23 cellular contexts compared by ENCODE assay signal in the genomic region with DNA sequence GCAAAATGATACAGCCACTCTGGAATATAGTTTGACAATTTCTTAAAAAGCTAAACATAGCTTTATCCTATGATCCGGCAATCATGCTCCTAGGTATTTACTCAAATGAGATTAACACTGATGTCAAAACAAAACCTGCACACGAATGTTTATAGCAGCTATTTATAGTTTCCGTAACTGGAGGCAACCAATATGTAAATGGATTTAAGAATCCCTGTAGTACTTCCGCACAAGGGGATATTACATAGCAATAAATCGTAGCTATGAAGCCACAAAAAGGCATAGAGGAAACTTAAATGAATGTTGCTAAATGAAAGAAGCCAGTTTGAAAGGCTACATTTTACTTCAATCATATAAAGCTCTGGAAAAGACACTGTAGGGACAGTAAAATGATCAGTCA.
DNase-seq lines count a peak whose midpoint lies in the region; ATAC-seq, FAIRE-seq and TF ChIP-seq lines count a peak whose summit lies in the region.
"Had no signal": no experiment of that assay in that cellular context is flagged by ENCODE, and none has a peak within 500 bp of the region (broad histone marks: within the 10 kb centered on the region; RNA-seq: fewer than 3 reads in every experiment).

No MANE protein-coding gene starts in this region.

- DNase-seq in D721Med (ENCODE audit: insufficient read length, low spot score) (no peak), NCI-H526 (lab: John Stamatoyannopoulos, UW) (peak; percentile 11 to 41), OCI-LY7 (ENCODE audit: low spot score) (no peak), osteoblast (ENCODE audit: insufficient read length, low spot score, missing footprints) (no peak), NCI-H1417 (lab: John Stamatoyannopoulos, UW) (no peak), SK-N-SH (no peak), caudate nucleus (lab: John Stamatoyannopoulos, UW) (no peak)
- DNase-seq: Calu3; CD8-positive, alpha-beta T cell; DMS 273 treated with DMSO at 0.1 percent for 48 hours; DMS53; DND-41; EL; HCEC 1CT; IMR-90 had no signal

- no peak overlapping the region for H3K9ac ChIP-seq in SK-N-SH
- H3K9ac ChIP-seq: BLaER1 treated with 17β-estradiol and CSF1 and Interleukin-3, amounts not matched to agents 10 nM and 100 nM had no signal

- no peaks in the 10 kb centered on the region for H4K20me1 ChIP-seq in OCI-LY7 (ENCODE audit: insufficient read depth, low read length)
- no peaks in the 10 kb centered on the region for H4K20me1 ChIP-seq in osteoblast (ENCODE audit: insufficient read depth, low read length)
- H4K20me1 ChIP-seq in SK-N-SH (ENCODE audit: insufficient read depth) = no peaks in the 10 kb centered on the region
- H4K20me1 ChIP-seq: BLaER1 treated with 17β-estradiol and CSF1 and Interleukin-3, amounts not matched to agents 10 nM and 100 nM had no signal

- H2AFZ ChIP-seq in OCI-LY7 (ENCODE audit: low read length) = peak overlapping the region; percentile 87; the same call in 1 of the 2 replicates
- H2AFZ ChIP-seq in osteoblast (ENCODE audit: low read length) = peak overlapping the region; percentile 36
- no peak overlapping the region for H2AFZ ChIP-seq in SK-N-SH (ENCODE audit: low read depth)
- H2AFZ ChIP-seq: GM23338 had no signal

- POLR2A ChIA-PET in OCI-LY7 (lab: Charles Lee) = no interaction called here
- POLR2A ChIA-PET in SK-N-SH (lab: Yijun Ruan, JAX) = no interaction called here

- FAIRE-seq in D721Med (lab: Jason Lieb, UNC) = peak; percentile 87
- FAIRE-seq: GM12891, GM18507, H54, HTR-8/SVneo, K562 had no signal

- H3K27ac ChIP-seq in OCI-LY7 (ENCODE audit: low read depth, low read length, poor library complexity, severe bottlenecking) (no peak overlapping the region), osteoblast (ENCODE audit: low read depth, low read length) (no peak overlapping the region), SK-N-SH (ENCODE audit: low read depth in 2 of 2, low read length in 1 of 2) (no peak overlapping the region), caudate nucleus (ENCODE audit: low read depth, low read length) (no peak overlapping the region)
- H3K27ac ChIP-seq: BLaER1 treated with 17β-estradiol and CSF1 and Interleukin-3, amounts not matched to agents 10 nM and 100 nM had no signal

- H3K9me3 ChIP-seq in OCI-LY7 (ENCODE audit: low read length) (0 out of 2 replicates have a peak, but pooled peaks cover 3% of the 10 kb centered on the region), osteoblast (ENCODE audit: low read depth, low read length) (no peaks in the 10 kb centered on the region), SK-N-SH (no peaks in the 10 kb centered on the region)

- no peaks in the 10 kb centered on the region for H3F3A ChIP-seq in SK-N-SH (replicated peaks; ENCODE audit: insufficient read depth)

- no peaks in the 10 kb centered on the region for H3K36me3 ChIP-seq in OCI-LY7 (ENCODE audit: insufficient read depth, low read length)
- no peaks in the 10 kb centered on the region for H3K36me3 ChIP-seq in osteoblast (ENCODE audit: insufficient read depth, low read length)
- H3K36me3 ChIP-seq in SK-N-SH (replicated peaks in 1 of 2; ENCODE audit: control insufficient read depth in 1 of 2, insufficient read depth in 2 of 2, low read length in 1 of 2) = no peaks in the 10 kb centered on the region
- H3K36me3 ChIP-seq: BLaER1 treated with 17β-estradiol and CSF1 and Interleukin-3, amounts not matched to agents 10 nM and 100 nM had no signal

- WGBS in SK-N-SH (ENCODE audit: low lambda C conversion rate) = 71% methylated on average over 5 of the region's 5 CpGs

- CTCF ChIA-PET in OCI-LY7 (lab: Charles Lee; ENCODE audit: unreplicated experiment) (no interaction called here), SK-N-SH (lab: Yijun Ruan, JAX) (no interaction called here)

- no peak for ATAC-seq in HG03175 (IDR thresholded peaks at IDR 0.05; ENCODE audit: unreplicated experiment)
- ATAC-seq: CD8-positive, alpha-beta T cell; GM23338; K562 had no signal

- BruUV-seq in OCI-LY7 (replicated peaks; lab: Mats Ljungman, UMichigan) = no TSS peak

- H3K4me2 ChIP-seq in OCI-LY7 (ENCODE audit: low read length) (no peak overlapping the region), osteoblast (ENCODE audit: insufficient read depth, low read length) (peak overlapping the region; percentile 18), SK-N-SH (no peak overlapping the region)
- H3K4me2 ChIP-seq: BLaER1 treated with 17β-estradiol and CSF1 and Interleukin-3, amounts not matched to agents 10 nM and 100 nM; GM23338 had no signal

- no peak overlapping the region for H3K4me3 ChIP-seq in OCI-LY7 (ENCODE audit: low read depth, low read length, poor library complexity, severe bottlenecking)
- H3K4me3 ChIP-seq in osteoblast (ENCODE audit: insufficient read depth, low read length) = peak overlapping the region; percentile 23
- no peak overlapping the region for H3K4me3 ChIP-seq in SK-N-SH (ENCODE audit: low read depth in 2 of 2, low read length in 1 of 2)
- H3K4me3 ChIP-seq: BLaER1 treated with 17β-estradiol and CSF1 and Interleukin-3, amounts not matched to agents 10 nM and 100 nM; GM23338; K562 had no signal

- TF ChIP-seq EP300 in SK-N-SH (IDR thresholded peaks at IDR 0.05; ENCODE audit: borderline replicate concordance in 1 of 2, low read depth in 1 of 2, low read length in 1 of 2) = no peak

- intact Hi-C loops in OCI-LY7 (cut with micrococcal nuclease; ENCODE audit: unreplicated experiment) = no loop called here

- TF ChIP-seq CTCF in D721Med (IDR thresholded peaks at IDR 0.05; ENCODE audit: insufficient read depth, missing control alignments) (no peak), OCI-LY7 (conservative IDR thresholded peaks at IDR 0.05; ENCODE audit: low read length) (no peak), osteoblast (IDR thresholded peaks at IDR 0.05; ENCODE audit: extremely low read depth, low read depth, low read length) (no peak), SK-N-SH (IDR thresholded peaks at IDR 0.05) (no peak)

- H3K79me2 ChIP-seq in OCI-LY7 (ENCODE audit: insufficient read depth, low read depth, low read length) (no peaks in the 10 kb centered on the region), osteoblast (ENCODE audit: insufficient read depth, low read length) (no peaks in the 10 kb centered on the region), SK-N-SH (ENCODE audit: insufficient read depth) (no peaks in the 10 kb centered on the region)

- H3K9me2 ChIP-seq in OCI-LY7 (ENCODE audit: insufficient read depth, low read length) (no peaks in the 10 kb centered on the region), SK-N-SH (no peaks in the 10 kb centered on the region)

- H3K27me3 ChIP-seq in osteoblast (ENCODE audit: insufficient read depth, low read length) = no peaks in the 10 kb centered on the region
- no peaks in the 10 kb centered on the region for H3K27me3 ChIP-seq in SK-N-SH (ENCODE audit: insufficient read depth)
- H3K27me3 ChIP-seq: BLaER1 treated with 17β-estradiol and CSF1 and Interleukin-3, amounts not matched to agents 10 nM and 100 nM had no signal

- TF ChIP-seq RAD21 in SK-N-SH (IDR thresholded peaks at IDR 0.05; ENCODE audit: low read length) = no peak

- peaks cover 12% of the 10 kb centered on the region for H3K4me1 ChIP-seq in OCI-LY7 (ENCODE audit: insufficient read depth, low read length, poor library complexity, severe bottlenecking)
- no peaks in the 10 kb centered on the region for H3K4me1 ChIP-seq in osteoblast (ENCODE audit: insufficient read depth, low read length)
- no peaks in the 10 kb centered on the region for H3K4me1 ChIP-seq in SK-N-SH (ENCODE audit: control insufficient read depth in 1 of 2, insufficient read depth in 2 of 2, low read depth in 1 of 2, low read length in 1 of 2)

TF ChIP-seq in SK-N-SH, 30 proteins besides CTCF, POLR2A, EP300 and RAD21 (continues in another document):
- TF ChIP-seq RCOR1 (IDR thresholded peaks at IDR 0.05; ENCODE audit: low read length) (no peak), MEF2A (IDR thresholded peaks at IDR 0.05; ENCODE audit: borderline replicate concordance, low read depth) (no peak), JUND (IDR thresholded peaks at IDR 0.05) (no peak), ZBTB33 (IDR thresholded peaks at IDR 0.05; ENCODE audit: borderline replicate concordance, low read depth) (no peak), NRF1 (IDR thresholded peaks at IDR 0.05; ENCODE audit: low read depth, low read length) (no peak), YY1 (IDR thresholded peaks at IDR 0.05; ENCODE audit: low read depth) (no peak), TEAD4 (IDR thresholded peaks at IDR 0.05; ENCODE audit: borderline replicate concordance, insufficient read depth) (no peak), SIN3A (IDR thresholded peaks at IDR 0.05; ENCODE audit: borderline replicate concordance, low read depth, low read length) (no peak)
- TF ChIP-seq, protein P1, sequence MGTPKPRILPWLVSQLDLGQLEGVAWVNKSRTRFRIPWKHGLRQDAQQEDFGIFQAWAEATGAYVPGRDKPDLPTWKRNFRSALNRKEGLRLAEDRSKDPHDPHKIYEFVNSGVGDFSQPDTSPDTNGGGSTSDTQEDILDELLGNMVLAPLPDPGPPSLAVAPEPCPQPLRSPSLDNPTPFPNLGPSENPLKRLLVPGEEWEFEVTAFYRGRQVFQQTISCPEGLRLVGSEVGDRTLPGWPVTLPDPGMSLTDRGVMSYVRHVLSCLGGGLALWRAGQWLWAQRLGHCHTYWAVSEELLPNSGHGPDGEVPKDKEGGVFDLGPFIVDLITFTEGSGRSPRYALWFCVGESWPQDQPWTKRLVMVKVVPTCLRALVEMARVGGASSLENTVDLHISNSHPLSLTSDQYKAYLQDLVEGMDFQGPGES (IDR thresholded peaks at IDR 0.05; ENCODE audit: low read depth, low read length) = no peak
- TF ChIP-seq, protein P2, sequence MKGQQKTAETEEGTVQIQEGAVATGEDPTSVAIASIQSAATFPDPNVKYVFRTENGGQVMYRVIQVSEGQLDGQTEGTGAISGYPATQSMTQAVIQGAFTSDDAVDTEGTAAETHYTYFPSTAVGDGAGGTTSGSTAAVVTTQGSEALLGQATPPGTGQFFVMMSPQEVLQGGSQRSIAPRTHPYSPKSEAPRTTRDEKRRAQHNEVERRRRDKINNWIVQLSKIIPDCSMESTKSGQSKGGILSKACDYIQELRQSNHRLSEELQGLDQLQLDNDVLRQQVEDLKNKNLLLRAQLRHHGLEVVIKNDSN (IDR thresholded peaks at IDR 0.05; ENCODE audit: borderline replicate concordance, low read depth) = no peak

Comparison
In these comparisons a context has a peak if more than half of its experiments do, and no peak if none do; other contexts are left out.
1. DNase-seq: peak in NCI-H526 (2 of 2); none in D721Med (single experiment), OCI-LY7 (single experiment), osteoblast (single experiment), NCI-H1417 (0 of 3), SK-N-SH (single experiment) and caudate nucleus (0 of 61).